Comparison of ENCODE assay signal across 12 cellular contexts in the genomic region with DNA sequence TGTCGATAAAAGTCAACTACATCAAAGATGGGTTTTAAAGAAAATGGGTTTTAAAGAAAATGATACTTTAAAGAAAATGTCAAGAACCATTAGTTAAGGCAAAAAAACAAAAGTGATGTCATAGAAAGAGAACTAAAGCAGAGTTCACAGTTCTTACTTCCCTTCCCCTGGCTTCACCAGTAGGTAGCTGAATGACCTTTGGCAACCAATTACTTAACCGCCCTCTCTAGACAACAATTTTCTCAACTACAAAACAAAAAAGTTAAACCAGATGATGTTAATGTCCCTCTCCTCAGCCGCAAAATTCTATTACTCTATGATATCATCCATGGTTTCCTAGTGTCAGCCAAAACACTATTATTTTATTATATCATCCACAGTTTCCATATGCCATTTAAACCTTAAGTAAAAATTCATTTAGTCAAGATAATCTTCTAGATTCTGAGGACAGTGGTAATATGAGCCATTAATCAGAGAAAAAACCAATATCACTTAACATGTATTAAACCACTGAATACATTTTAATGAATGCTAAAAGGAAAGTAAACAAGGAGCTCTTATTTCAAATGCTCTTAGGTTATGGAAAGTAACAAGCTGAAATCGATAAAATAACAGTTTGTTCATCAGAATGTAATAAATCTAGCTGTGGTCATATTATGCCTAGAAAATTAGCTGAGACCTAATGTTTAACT. TPM values are rescaled to one million over a fixed set of nuclear protein-coding genes. Genes with fewer than 3 reads are reported as not detected.
DNase-seq lines count a peak whose midpoint lies in the region; ATAC-seq and TF ChIP-seq lines count a peak whose summit lies in the region.
"Had no signal": no experiment of that assay in that cellular context is flagged by ENCODE, and none has a peak within 500 bp of the region (broad histone marks: within the 10 kb centered on the region; RNA-seq: fewer than 3 reads in every experiment).

No MANE protein-coding gene starts in this region.

- H3K36me3 ChIP-seq in hepatocyte (replicated peaks; ENCODE audit: insufficient read depth, low read depth), result no peaks in the 10 kb centered on the region

- H3K79me2 ChIP-seq in hepatocyte, result peaks cover 100% of the 10 kb centered on the region

- no peak overlapping the region for H3K4me3 ChIP-seq in hepatocyte
- H3K4me3 ChIP-seq: smooth muscle cell had no signal

- CTCF ChIA-PET in activated B cell treated with CpG ODN at 0.5 μM for 24 hours (lab: Charles Lee), result interaction anchor here (1.4 to 4.6 kb wide), 3 partner anchors 13 to 25 kb away, joined by 5 to 23 read pairs (median 5); a partner anchor contains a TSS

- WGBS in hepatocyte (ENCODE audit: low lambda C conversion rate, missing lambda C conversion rate), result 83% methylated on average over 4 of the region's 4 CpGs

- H2AFZ ChIP-seq in hepatocyte, result no peak overlapping the region

- ATAC-seq in activated B cell treated with CpG ODN at 0.5 μM for 24 hours (ENCODE audit: low read depth) (no peak), GM21529 (IDR thresholded peaks at IDR 0.05; ENCODE audit: unreplicated experiment) (no peak), foreskin keratinocyte (no peak)
- ATAC-seq in stimulated activated naive CD8-positive, alpha-beta T cell treated with anti-CD3 and anti-CD28 coated beads, Interleukin-15, amount 100 ng/mL, for 72 hours, result no peak
- ATAC-seq: activated T-cell treated with anti-CD3 and anti-CD28 coated beads, Interleukin-2, amount 50 U/mL, for 4 hours had no signal

- H3K27me3 Mint-ChIP-seq in activated B cell treated with CpG ODN at 0.5 μM for 24 hours, result no peaks in the 10 kb centered on the region
- H3K27me3 Mint-ChIP-seq in stimulated activated naive CD8-positive, alpha-beta T cell treated with anti-CD3 and anti-CD28 coated beads, Interleukin-15, amount 100 ng/mL, for 72 hours, result no peaks in the 10 kb centered on the region

- no peak for TF ChIP-seq CTCF in activated B cell treated with CpG ODN at 0.5 μM for 24 hours (IDR thresholded peaks at IDR 0.05)
- no peak for TF ChIP-seq CTCF in hepatocyte (IDR thresholded peaks at IDR 0.05; ENCODE audit: poor library complexity)
- no peak for TF ChIP-seq CTCF in foreskin keratinocyte (conservative IDR thresholded peaks at IDR 0.05)

- H3K9me3 ChIP-seq in hepatocyte (ENCODE audit: low read depth), result no peaks in the 10 kb centered on the region

- H3K36me3 Mint-ChIP-seq in activated B cell treated with CpG ODN at 0.5 μM for 24 hours (ENCODE audit: low read depth), result no peaks in the 10 kb centered on the region

- H3K4me1 Mint-ChIP-seq in activated B cell treated with CpG ODN at 0.5 μM for 24 hours, result peaks cover 71% of the 10 kb centered on the region
- H3K4me1 Mint-ChIP-seq in stimulated activated naive CD8-positive, alpha-beta T cell treated with anti-CD3 and anti-CD28 coated beads, Interleukin-15, amount 100 ng/mL, for 72 hours, result peaks cover 72% of the 10 kb centered on the region

- intact Hi-C loops in activated B cell treated with CpG ODN at 0.5 μM for 24 hours (cut with micrococcal nuclease), result no loop called here

- POLR2A ChIA-PET in activated B cell treated with CpG ODN at 0.5 μM for 24 hours (lab: Charles Lee), result interaction anchor here (1.1 to 2.0 kb wide), 3 partner anchors 10 to 248 kb away, joined by 4 to 9 read pairs (median 5); a partner anchor contains a TSS

- H3K27ac ChIP-seq in hepatocyte (peak overlapping the region; percentile 35), foreskin keratinocyte (no peak overlapping the region)

- H3K27me3 ChIP-seq in hepatocyte, result no peaks in the 10 kb centered on the region
- H3K27me3 ChIP-seq in foreskin keratinocyte, result no peaks in the 10 kb centered on the region

- peak overlapping the region; percentile 2 for H3K4me2 ChIP-seq in hepatocyte
- H3K4me2 ChIP-seq: smooth muscle cell had no signal

- H3K4me1 ChIP-seq in hepatocyte (ENCODE audit: insufficient read depth), result peaks cover 19% of the 10 kb centered on the region
- H3K4me1 ChIP-seq in foreskin keratinocyte, result peaks cover 39% of the 10 kb centered on the region

- DNase-seq in NCI-H2107 treated with DMSO at 0.1 percent for 48 hours (lab: John Stamatoyannopoulos, UW; ENCODE audit: unreplicated experiment) (peak; percentile 91), NCI-H2107 (lab: John Stamatoyannopoulos, UW) (no peak), activated B cell treated with CpG ODN at 0.5 μM for 24 hours (no peak), hepatocyte (ENCODE audit: low spot score) (no peak), NCI-H2171 treated with DMSO at 0.1 percent for 48 hours (lab: John Stamatoyannopoulos, UW) (no peak), foreskin keratinocyte (no peak)
- DNase-seq in stimulated activated naive CD8-positive, alpha-beta T cell treated with anti-CD3 and anti-CD28 coated beads, Interleukin-15, amount 100 ng/mL, for 72 hours, result no peak
- DNase-seq: activated T-cell treated with anti-CD3 and anti-CD28 coated beads, Interleukin-2, amount 50 U/mL, for 4 hours; GOT3; Kasumi-1 had no signal

- H3K4me3 Mint-ChIP-seq in activated B cell treated with CpG ODN at 0.5 μM for 24 hours, result peak overlapping the region; percentile 11
- peak overlapping the region; percentile 6 to 16 for H3K4me3 Mint-ChIP-seq in stimulated activated naive CD8-positive, alpha-beta T cell treated with anti-CD3 and anti-CD28 coated beads, Interleukin-15, amount 100 ng/mL, for 72 hours
- H3K4me3 Mint-ChIP-seq: activated T-cell treated with anti-CD3 and anti-CD28 coated beads, Interleukin-2, amount 50 U/mL, for 4 hours had no signal

- peak overlapping the region; percentile 24 for H3K27ac Mint-ChIP-seq in activated B cell treated with CpG ODN at 0.5 μM for 24 hours
- H3K27ac Mint-ChIP-seq in stimulated activated naive CD8-positive, alpha-beta T cell treated with anti-CD3 and anti-CD28 coated beads, Interleukin-15, amount 100 ng/mL, for 72 hours, result no peak overlapping the region

- no peaks in the 10 kb centered on the region for H3K9me3 Mint-ChIP-seq in activated B cell treated with CpG ODN at 0.5 μM for 24 hours
- no peaks in the 10 kb centered on the region for H3K9me3 Mint-ChIP-seq in stimulated activated naive CD8-positive, alpha-beta T cell treated with anti-CD3 and anti-CD28 coated beads, Interleukin-15, amount 100 ng/mL, for 72 hours
- H3K9me3 Mint-ChIP-seq: activated T-cell treated with anti-CD3 and anti-CD28 coated beads, Interleukin-2, amount 50 U/mL, for 4 hours had no signal

- H4K20me1 ChIP-seq in hepatocyte (ENCODE audit: insufficient read depth, poor library complexity, severe bottlenecking), result peaks cover 74% of the 10 kb centered on the region

- H3K9me2 ChIP-seq in hepatocyte (replicated peaks; ENCODE audit: insufficient read depth), result no peaks in the 10 kb centered on the region

RNA-seq across cellular contexts. Expression of a gene that starts 13.1 kb away (rescaled TPM):
- total RNA-seq in activated B cell treated with CpG ODN at 0.5 μM for 24 hours (34.0 and 38.8 TPM in 2 replicates), hepatocyte (99.5 and 102 TPM in 2 replicates), foreskin keratinocyte (76.8 and 81.9 TPM in 2 replicates)
- polyA plus RNA-seq in hepatocyte (56.5 and 66.3 TPM in 2 replicates), foreskin keratinocyte (31.1 and 37.5 TPM in 2 replicates)
